In the genomic region with DNA sequence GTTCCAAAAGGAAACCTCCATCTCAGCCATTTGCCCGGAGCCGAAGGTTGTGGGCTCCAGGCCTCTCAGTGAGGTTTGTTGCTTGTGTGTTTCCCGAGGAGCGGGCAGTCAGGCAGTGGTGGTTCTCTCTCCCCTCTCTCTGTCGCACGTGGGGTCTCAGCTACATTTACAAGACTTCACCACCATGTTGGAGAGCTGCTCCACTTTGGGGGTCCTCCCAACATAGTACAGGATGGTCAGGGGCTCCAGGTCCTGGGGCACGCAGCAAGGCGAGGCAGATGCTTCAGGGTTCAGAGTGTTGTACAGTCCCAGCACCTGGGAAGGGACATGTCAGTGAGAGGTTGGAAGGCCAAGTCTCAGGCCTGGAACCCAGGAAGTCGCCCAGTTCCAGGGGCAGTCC, we compare ENCODE assay signal across 28 cellular contexts.
"Had no signal": no experiment of that assay in that cellular context is flagged by ENCODE, and none has a peak within 500 bp of the region (broad histone marks: within the 10 kb centered on the region; RNA-seq: fewer than 3 reads in every experiment).

No MANE protein-coding gene starts in this region.

- H3K9me3 ChIP-seq: left ventricle myocardium inferior, neutrophil, pancreas, prostate gland, stomach, thyroid gland, upper lobe of right lung had no signal

- ATAC-seq: activated CD4-positive, CD25-positive, alpha-beta regulatory T cell treated with anti-CD3 and anti-CD28 coated beads, Interleukin-2, amount 50 U/mL, for 24 hours; pancreas; sciatic nerve; stimulated activated effector memory CD8-positive, alpha-beta T cell treated with anti-CD3 and anti-CD28 coated beads, Interleukin-12 subunit alpha, Interleukin-12 subunit beta, amount 100 ng/mL, for 72 hours; upper lobe of right lung had no signal

- H3K4me3 ChIP-seq: coronary artery, dorsolateral prefrontal cortex, left ventricle myocardium inferior, lung, pancreas, prostate gland, skin epidermis, stomach, thyroid gland, upper lobe of right lung had no signal

- H3K27me3 ChIP-seq: dorsolateral prefrontal cortex, neutrophil, pancreas, stomach, thyroid gland, upper lobe of right lung had no signal

- H3K27me3 Mint-ChIP-seq: activated naive CD8-positive, alpha-beta T cell had no signal

- H3K4me3 Mint-ChIP-seq: activated naive CD8-positive, alpha-beta T cell; nephron progenitor cell; stimulated activated effector memory CD8-positive, alpha-beta T cell treated with anti-CD3 and anti-CD28 coated beads, Interleukin-12 subunit alpha, Interleukin-12 subunit beta, amount 100 ng/mL, for 72 hours had no signal

- H3K4me1 Mint-ChIP-seq: nephron progenitor cell; stimulated activated effector memory CD8-positive, alpha-beta T cell treated with anti-CD3 and anti-CD28 coated beads, Interleukin-12 subunit alpha, Interleukin-12 subunit beta, amount 100 ng/mL, for 72 hours had no signal

- H3K36me3 ChIP-seq: neutrophil, upper lobe of right lung had no signal

- H3K27ac Mint-ChIP-seq: activated naive CD8-positive, alpha-beta T cell had no signal

- H3K4me1 ChIP-seq: left ventricle myocardium inferior, pancreas, prostate gland, stomach, thyroid gland, upper lobe of right lung had no signal

- H3K27ac ChIP-seq: coronary artery, left ventricle myocardium inferior, neutrophil, pancreas, prostate gland, skin epidermis, stomach, thyroid gland, upper lobe of right lung, VCaP had no signal

- DNase-seq: activated CD4-positive, alpha-beta T cell treated with anti-CD3 and anti-CD28 coated beads for 48 hours; activated CD4-positive, alpha-beta T cell treated with anti-CD3 and anti-CD28 coated beads, Interleukin-2, amount 50 U/mL, for 48 hours; activated effector memory CD4-positive, alpha-beta T cell treated with Interleukin-2 at 50 U/mL for 16 hours; activated naive CD4-positive, alpha-beta T cell treated with Interleukin-2 at 50 U/mL for 16 hours; anterior cingulate cortex; cerebellar nuclear complex; dorsolateral prefrontal cortex; effector memory CD4-positive, alpha-beta T cell; glutamatergic neuron; left ventricle myocardium inferior; nephron progenitor cell; pancreas; retina; stimulated activated CD4-positive, alpha-beta T cell treated with anti-CD3 and anti-CD28 coated beads, Interleukin-4, amount 100 ng/mL, for 24 hours; stomach; T-helper 9 cell; thyroid gland; upper lobe of right lung had no signal

- H3K36me3 Mint-ChIP-seq: stimulated activated effector memory CD8-positive, alpha-beta T cell treated with anti-CD3 and anti-CD28 coated beads, Interleukin-12 subunit alpha, Interleukin-12 subunit beta, amount 100 ng/mL, for 72 hours had no signal

- H3K9me3 Mint-ChIP-seq: nephron progenitor cell; stimulated activated effector memory CD8-positive, alpha-beta T cell treated with anti-CD3 and anti-CD28 coated beads, Interleukin-12 subunit alpha, Interleukin-12 subunit beta, amount 100 ng/mL, for 72 hours had no signal
